ENCODE assay signal across 1 cellular context in genomic region chr1:38929476-38929875, GRCh38.
TF ChIP-seq lines count a peak whose summit lies in the region.

No MANE protein-coding gene starts in this region.

TF ChIP-seq in WTC11, 78 proteins besides CTCF, POLR2A, EP300 and RAD21 (continued from another document):
- no peak for TF ChIP-seq ZNF512 (CRISPR knock-in tag; IDR thresholded peaks at IDR 0.05; ENCODE audit: borderline replicate concordance)
- TF ChIP-seq, protein P1, sequence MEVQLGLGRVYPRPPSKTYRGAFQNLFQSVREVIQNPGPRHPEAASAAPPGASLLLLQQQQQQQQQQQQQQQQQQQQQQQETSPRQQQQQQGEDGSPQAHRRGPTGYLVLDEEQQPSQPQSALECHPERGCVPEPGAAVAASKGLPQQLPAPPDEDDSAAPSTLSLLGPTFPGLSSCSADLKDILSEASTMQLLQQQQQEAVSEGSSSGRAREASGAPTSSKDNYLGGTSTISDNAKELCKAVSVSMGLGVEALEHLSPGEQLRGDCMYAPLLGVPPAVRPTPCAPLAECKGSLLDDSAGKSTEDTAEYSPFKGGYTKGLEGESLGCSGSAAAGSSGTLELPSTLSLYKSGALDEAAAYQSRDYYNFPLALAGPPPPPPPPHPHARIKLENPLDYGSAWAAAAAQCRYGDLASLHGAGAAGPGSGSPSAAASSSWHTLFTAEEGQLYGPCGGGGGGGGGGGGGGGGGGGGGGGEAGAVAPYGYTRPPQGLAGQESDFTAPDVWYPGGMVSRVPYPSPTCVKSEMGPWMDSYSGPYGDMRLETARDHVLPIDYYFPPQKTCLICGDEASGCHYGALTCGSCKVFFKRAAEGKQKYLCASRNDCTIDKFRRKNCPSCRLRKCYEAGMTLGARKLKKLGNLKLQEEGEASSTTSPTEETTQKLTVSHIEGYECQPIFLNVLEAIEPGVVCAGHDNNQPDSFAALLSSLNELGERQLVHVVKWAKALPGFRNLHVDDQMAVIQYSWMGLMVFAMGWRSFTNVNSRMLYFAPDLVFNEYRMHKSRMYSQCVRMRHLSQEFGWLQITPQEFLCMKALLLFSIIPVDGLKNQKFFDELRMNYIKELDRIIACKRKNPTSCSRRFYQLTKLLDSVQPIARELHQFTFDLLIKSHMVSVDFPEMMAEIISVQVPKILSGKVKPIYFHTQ (CRISPR knock-in tag; IDR thresholded peaks at IDR 0.05): no peak
